Comparison of ENCODE assay signal across 9 cellular contexts in the genomic region with DNA sequence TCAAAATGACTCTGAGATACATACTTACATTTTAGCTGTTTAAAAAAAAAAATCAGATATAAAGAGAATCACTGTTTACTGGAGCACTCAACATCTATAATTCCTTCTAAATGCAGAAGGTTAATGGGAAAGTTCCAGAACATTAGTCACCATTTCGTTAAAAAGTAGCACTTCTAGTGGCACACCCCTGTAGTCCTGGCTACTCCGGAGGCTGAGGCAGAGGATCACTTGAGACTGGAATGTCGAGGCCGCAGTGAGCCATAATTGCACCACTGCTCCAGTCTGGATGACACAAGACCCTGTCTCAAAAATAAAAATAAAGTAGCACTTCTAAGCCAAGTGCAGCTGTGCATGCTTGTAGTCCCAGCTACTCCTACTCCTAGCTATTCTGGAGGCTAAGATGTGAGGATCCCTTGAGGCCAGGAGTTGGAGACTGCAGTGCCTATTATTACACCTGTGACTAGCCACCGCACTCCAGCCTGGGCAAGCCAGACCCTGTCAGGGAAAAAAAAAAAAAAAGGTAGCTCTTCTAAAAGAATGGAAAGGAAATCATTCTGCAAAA. TPM values are rescaled to one million over a fixed set of nuclear protein-coding genes. Genes with fewer than 3 reads are reported as not detected.
DNase-seq lines count a peak whose midpoint lies in the region; ATAC-seq and TF ChIP-seq lines count a peak whose summit lies in the region.
"Had no signal": no experiment of that assay in that cellular context is flagged by ENCODE, and none has a peak within 500 bp of the region (broad histone marks: within the 10 kb centered on the region; RNA-seq: fewer than 3 reads in every experiment).

No MANE protein-coding gene starts in this region.

- POLR2A ChIA-PET in Caco-2 (lab: Charles Lee): interaction anchor here (0.6 to 1.8 kb wide), 2 partner anchors 14 to 16 kb away, joined by 5 to 10 read pairs; a partner anchor contains a TSS
- POLR2A ChIA-PET in A673 (lab: Charles Lee; ENCODE audit: low non-redundant PET): no interaction called here

- ATAC-seq in HG03039 (IDR thresholded peaks at IDR 0.05; ENCODE audit: unreplicated experiment): no peak

- DNase-seq in Caco-2: no peak
- DNase-seq in cerebellar cortex (ENCODE audit: low spot score): peak; percentile 15
- DNase-seq in occipital lobe (lab: John Stamatoyannopoulos, UW): no peak
- no peak for DNase-seq in A673 (ENCODE audit: low spot score)
- DNase-seq: NCI-H2081 treated with DMSO at 0.1 percent for 48 hours had no signal

- H3K27ac ChIP-seq in HUES48 (ENCODE audit: low read depth, low read length): no peak overlapping the region
- H3K27ac ChIP-seq in A673 (ENCODE audit: low read depth, low read length, poor library complexity, severe bottlenecking): no peak overlapping the region

- H3K27ac Mint-ChIP-seq in Caco-2 (ENCODE audit: unreplicated experiment) (no peak overlapping the region), nephron (no peak overlapping the region)

- peaks cover 7% of the 10 kb centered on the region for H3K4me1 Mint-ChIP-seq in Caco-2 (ENCODE audit: low read depth, unreplicated experiment)
- H3K4me1 Mint-ChIP-seq in nephron: peaks cover 14% of the 10 kb centered on the region

- TF ChIP-seq CTCF in Caco-2 (IDR thresholded peaks at IDR 0.05; ENCODE audit: insufficient read depth in 1 of 2, low read depth in 1 of 2, low read length in 1 of 2, severe bottlenecking in 1 of 2, unreplicated experiment in 1 of 2): no peak
- no peak for TF ChIP-seq CTCF in nephron (IDR thresholded peaks at IDR 0.05; ENCODE audit: unreplicated experiment in 3 of 3)
- no peak for TF ChIP-seq CTCF in A673 (conservative IDR thresholded peaks at IDR 0.05; ENCODE audit: low read depth, low read length)

- no peak overlapping the region for H3K4me3 ChIP-seq in Caco-2 (ENCODE audit: low read depth, low read length)
- peak overlapping the region; percentile 88 for H3K4me3 ChIP-seq in HUES48 (ENCODE audit: low read depth, low read length)
- H3K4me3 ChIP-seq in A673 (ENCODE audit: low read depth, low read length, poor library complexity, severe bottlenecking): no peak overlapping the region

- H3K36me3 Mint-ChIP-seq in Caco-2 (ENCODE audit: insufficient read depth, unreplicated experiment) (peaks cover 12% of the 10 kb centered on the region), nephron (ENCODE audit: low read depth) (peaks cover 21% of the 10 kb centered on the region)

- CTCF ChIA-PET in Caco-2 (lab: Charles Lee) (interaction anchor here (0.6 kb wide), 1 partner anchor 138 kb away, joined by 3 read pairs; no protein-coding TSS in a partner anchor), A673 (lab: Charles Lee) (interaction anchor here (0.6 kb wide), 1 partner anchor 275 kb away, joined by 4 read pairs; no protein-coding TSS in a partner anchor)

- intact Hi-C loops in Caco-2 (cut with micrococcal nuclease; ENCODE audit: unreplicated experiment): no loop called here
- intact Hi-C loops in A673 (cut with micrococcal nuclease; ENCODE audit: unreplicated experiment): loop anchor here (10.0 kb wide), 1 partner anchor 492 kb away; a partner anchor contains a TSS

- H3K4me1 ChIP-seq in Caco-2 (peaks cover 5% of the 10 kb centered on the region; the same call in 1 of the 2 replicates), HUES48 (ENCODE audit: control insufficient read depth, insufficient read depth, low read length) (peaks cover 14% of the 10 kb centered on the region; the same call in 1 of the 2 replicates), A673 (ENCODE audit: insufficient read depth, low read length, poor library complexity, severe bottlenecking) (peaks cover 15% of the 10 kb centered on the region)
- H3K4me1 ChIP-seq: parathyroid adenoma had no signal

- H3K9me3 Mint-ChIP-seq in Caco-2 (ENCODE audit: unreplicated experiment): no peaks in the 10 kb centered on the region
- no peaks in the 10 kb centered on the region for H3K9me3 Mint-ChIP-seq in nephron

- no peaks in the 10 kb centered on the region for H3K27me3 ChIP-seq in Caco-2 (replicated peaks; ENCODE audit: control insufficient read depth, insufficient read depth, low read length)
- H3K27me3 ChIP-seq in HUES48 (ENCODE audit: control insufficient read depth, insufficient read depth, low read length): no peaks in the 10 kb centered on the region
- H3K27me3 ChIP-seq in A673 (replicated peaks; ENCODE audit: insufficient read depth, low read depth, low read length, poor library complexity): no peaks in the 10 kb centered on the region

- H3K36me3 ChIP-seq in Caco-2 (ENCODE audit: control insufficient read depth, insufficient read depth, low read length) (no peaks in the 10 kb centered on the region), HUES48 (ENCODE audit: control insufficient read depth, insufficient read depth, low read length) (peaks cover 16% of the 10 kb centered on the region), A673 (ENCODE audit: insufficient read depth, low read length, poor library complexity, severe bottlenecking) (no peaks in the 10 kb centered on the region)

- H3K9ac ChIP-seq in HUES48 (ENCODE audit: low read depth, low read length): no peak overlapping the region
- H3K9ac ChIP-seq: parathyroid adenoma had no signal

- no TSS peak for BruUV-seq in Caco-2 (replicated peaks; lab: Mats Ljungman, UMichigan)
- no TSS peak for BruUV-seq in A673 (replicated peaks; lab: Mats Ljungman, UMichigan)

- H3K4me3 Mint-ChIP-seq in Caco-2 (ENCODE audit: unreplicated experiment) (peak overlapping the region; percentile 85), nephron (peak overlapping the region; percentile 86 to 90 (median 90))

- H3K27me3 Mint-ChIP-seq in Caco-2 (ENCODE audit: insufficient read depth, unreplicated experiment): no peaks in the 10 kb centered on the region
- H3K27me3 Mint-ChIP-seq in nephron (ENCODE audit: low read depth): no peaks in the 10 kb centered on the region

- H3K9me3 ChIP-seq in Caco-2 (no peaks in the 10 kb centered on the region), HUES48 (ENCODE audit: control insufficient read depth, insufficient read depth, low read length) (no peaks in the 10 kb centered on the region), A673 (ENCODE audit: low read depth, low read length, poor library complexity, severe bottlenecking) (no peaks in the 10 kb centered on the region)

RNA-seq across cellular contexts. Expression of a gene that starts 2.2 kb away (rescaled TPM):
- total RNA-seq in Caco-2 (2022): 3.3 and 3.6 TPM in 2 replicates
- total RNA-seq in occipital lobe: 29.8 TPM
- 4.8 and 5.7 TPM in 2 replicates for total RNA-seq in A673 (2021)

RNA-seq across cellular contexts. Expression of a gene that starts 16.5 kb away (rescaled TPM):
- total RNA-seq in Caco-2 (2022): 47.7 and 49.7 TPM in 2 replicates
- total RNA-seq in occipital lobe: 90.6 TPM
- 42.3 and 43.4 TPM in 2 replicates for total RNA-seq in A673 (2021)
